Comparison of ENCODE assay signal across 1 cellular context in the genomic region with DNA sequence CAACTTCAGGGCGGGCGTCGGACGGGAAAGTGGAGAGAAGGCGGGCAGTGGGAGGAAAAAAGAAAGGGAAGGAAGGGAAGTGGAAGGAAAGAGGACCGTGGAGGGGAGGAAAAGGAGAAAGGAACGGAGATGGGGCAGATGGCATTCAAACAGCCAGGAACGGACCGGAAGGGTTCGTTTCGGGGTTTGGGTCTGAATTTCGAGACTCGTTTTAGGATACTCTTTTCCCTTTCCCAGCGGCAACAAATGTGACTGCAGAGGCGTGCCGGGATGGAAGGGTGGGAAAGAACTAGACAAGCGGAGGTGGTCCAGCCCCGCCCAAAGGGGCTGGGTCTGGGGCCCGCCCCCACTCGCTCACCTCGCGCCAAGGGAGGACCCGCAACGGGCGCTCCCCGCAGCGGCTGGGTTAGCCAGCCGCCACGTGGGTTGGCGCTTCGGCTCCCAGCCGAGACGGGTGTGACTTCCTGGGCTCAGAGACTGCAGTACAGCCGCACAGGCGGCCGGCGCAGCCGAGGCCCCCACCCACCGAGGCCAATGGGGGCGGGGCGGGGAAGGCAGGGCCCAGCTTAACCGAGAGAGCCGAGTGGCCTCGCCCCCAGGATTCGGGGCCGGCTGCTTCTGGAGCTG.
A peak's percentile ranks its signal among the peaks of the same experiment; 100 is the strongest.
TF ChIP-seq lines count a peak whose summit lies in the region.

No MANE protein-coding gene starts in this region.

TF ChIP-seq in HCT116, 20 proteins besides CTCF, POLR2A, EP300 and RAD21 (continued from another document):
- TF ChIP-seq JUND (IDR thresholded peaks at IDR 0.05) (no peak), POLR2AphosphoS5 (IDR thresholded peaks at IDR 0.05; ENCODE audit: low read depth, low read length) (peak; percentile 49; the same call in 1 of the 2 replicates), CBX3 (IDR thresholded peaks at IDR 0.05; ENCODE audit: low read depth) (peak; percentile 43; the same call in 1 of the 2 replicates), TCF7L2 (IDR thresholded peaks at IDR 0.05; ENCODE audit: borderline replicate concordance, extremely low read depth, insufficient read depth, insufficient read length) (peak; percentile 14), EGR1 (IDR thresholded peaks at IDR 0.05; ENCODE audit: low read depth) (peak; percentile 63; the same call in 1 of the 2 replicates), ELF1 (IDR thresholded peaks at IDR 0.05; ENCODE audit: borderline replicate concordance, low read depth) (no peak), SP1 (IDR thresholded peaks at IDR 0.05; ENCODE audit: low read depth) (no peak; the same call in 1 of the 2 replicates)
